Comparison of ENCODE assay signal across 22 cellular contexts in genomic region chr11:124841765-124842700, GRCh38. TPM values are rescaled to one million over a fixed set of nuclear protein-coding genes. Genes with fewer than 3 reads are reported as not detected.
A peak's percentile ranks its signal among the peaks of the same experiment; 100 is the strongest.
DNase-seq lines count a peak whose midpoint lies in the region; ATAC-seq and TF ChIP-seq lines count a peak whose summit lies in the region.
"Had no signal": no experiment of that assay in that cellular context is flagged by ENCODE, and none has a peak within 500 bp of the region (broad histone marks: within the 10 kb centered on the region; RNA-seq: fewer than 3 reads in every experiment).

No MANE protein-coding gene starts in this region.

- H3K27ac ChIP-seq in mesendoderm (ENCODE audit: low read depth, low read length) (no peak overlapping the region), upper lobe of right lung (no peak overlapping the region), gastrocnemius medialis (no peak overlapping the region)
- H3K27ac ChIP-seq: A549; BLaER1 treated with 17β-estradiol and CSF1 and Interleukin-3, amounts not matched to agents 10 nM and 100 nM; esophagus muscularis mucosa; skin epidermis had no signal

- peak overlapping the region; percentile 20 to 82 (median 67) for H3K4me3 Mint-ChIP-seq in brain
- H3K4me3 Mint-ChIP-seq: activated CD4-positive, alpha-beta T cell treated with anti-CD3 and anti-CD28 coated beads, Interleukin-2, amount 10 ng/mL, durations not matched to agents 7 days and 5 days; immature natural killer cell had no signal

- H3K56ac ChIP-seq in mesendoderm (ENCODE audit: low read length): no peak overlapping the region

- H2BK15ac ChIP-seq in mesendoderm (replicated peaks; ENCODE audit: low read depth): no peak overlapping the region

- H3K27me3 Mint-ChIP-seq in brain: peaks cover 87% of the 10 kb centered on the region

- no peaks in the 10 kb centered on the region for H3K9me3 ChIP-seq in upper lobe of right lung
- H3K9me3 ChIP-seq in gastrocnemius medialis: no peaks in the 10 kb centered on the region
- H3K9me3 ChIP-seq: A549, esophagus muscularis mucosa had no signal

- no peaks in the 10 kb centered on the region for H3K79me1 ChIP-seq in mesendoderm (ENCODE audit: low read length)

- WGBS in mesendoderm (ENCODE audit: extremely low coverage, insufficient coverage, low lambda C conversion rate): no CpG with 5 or more reads among the region's 8 CpGs

- no peak overlapping the region for H2BK5ac ChIP-seq in mesendoderm (ENCODE audit: low read length)

- no peak for TF ChIP-seq POLR2A in gastrocnemius medialis (IDR thresholded peaks at IDR 0.05)

- no peaks in the 10 kb centered on the region for H3K36me3 ChIP-seq in mesendoderm (ENCODE audit: control insufficient read depth, insufficient read depth, low read length)
- no peaks in the 10 kb centered on the region for H3K36me3 ChIP-seq in upper lobe of right lung
- no peaks in the 10 kb centered on the region for H3K36me3 ChIP-seq in gastrocnemius medialis
- H3K36me3 ChIP-seq: BLaER1 treated with 17β-estradiol and CSF1 and Interleukin-3, amounts not matched to agents 10 nM and 100 nM; esophagus muscularis mucosa had no signal

- no peak overlapping the region for H3K9ac ChIP-seq in mesendoderm (ENCODE audit: low read length)
- H3K9ac ChIP-seq: BLaER1 treated with 17β-estradiol and CSF1 and Interleukin-3, amounts not matched to agents 10 nM and 100 nM had no signal

- no peaks in the 10 kb centered on the region for H3K79me2 ChIP-seq in mesendoderm (ENCODE audit: control insufficient read depth, insufficient read depth, low read length)

- in situ Hi-C loops in gastrocnemius medialis (cut with MboI; ENCODE audit: low sequenced_read_pairs in 4 of 4): no loop called here

- no peak overlapping the region for H2BK120ac ChIP-seq in mesendoderm (ENCODE audit: low read depth, low read length)

- H3K4me3 ChIP-seq in mesendoderm (ENCODE audit: low read length) (no peak overlapping the region), upper lobe of right lung (no peak overlapping the region), gastrocnemius medialis (peak overlapping the region in 1 of 4 donors; percentile 28)
- H3K4me3 ChIP-seq: A549, skin epidermis had no signal

- H2AK5ac ChIP-seq in mesendoderm (ENCODE audit: low read length): no peak overlapping the region

- peaks cover 0 to 5% (median 2%) of the 10 kb centered on the region in 5 experiments for H3K9me3 Mint-ChIP-seq in brain
- H3K9me3 Mint-ChIP-seq: activated CD4-positive, alpha-beta T cell treated with anti-CD3 and anti-CD28 coated beads, Interleukin-2, amount 10 ng/mL, durations not matched to agents 7 days and 5 days had no signal

- ATAC-seq in upper lobe of right lung: peak; percentile 51
- no peak for ATAC-seq in gastrocnemius medialis
- no peak for ATAC-seq in GM19452 (IDR thresholded peaks at IDR 0.05; ENCODE audit: unreplicated experiment)
- ATAC-seq: HepG2 had no signal

- no peaks in the 10 kb centered on the region for H3K36me3 Mint-ChIP-seq in brain
- H3K36me3 Mint-ChIP-seq: immature natural killer cell had no signal

- intact Hi-C loops in upper lobe of right lung (cut with DNase I): no loop called here
- intact Hi-C loops in gastrocnemius medialis (cut with DNase I; ENCODE audit: low total_unique reads): no loop called here

- H3K4me1 Mint-ChIP-seq in brain: peaks cover 87% of the 10 kb centered on the region

- no peak overlapping the region for H4K8ac ChIP-seq in mesendoderm (ENCODE audit: low read depth, low read length)

- H3K27ac Mint-ChIP-seq in brain: peak overlapping the region; percentile 5 to 82 (median 29)
- H3K27ac Mint-ChIP-seq: activated CD4-positive, alpha-beta T cell treated with anti-CD3 and anti-CD28 coated beads, Interleukin-2, amount 10 ng/mL, durations not matched to agents 7 days and 5 days; immature natural killer cell had no signal

- H3K18ac ChIP-seq in mesendoderm (ENCODE audit: low read length): no peak overlapping the region

- H3K27me3 ChIP-seq in mesendoderm (ENCODE audit: insufficient read depth, low read length, poor library complexity): peaks cover 80% of the 10 kb centered on the region
- H3K27me3 ChIP-seq in upper lobe of right lung: peaks cover 93% of the 10 kb centered on the region
- peaks cover 86 to 91% (median 89%) of the 10 kb centered on the region in 3 donors for H3K27me3 ChIP-seq in gastrocnemius medialis

- H3K4me1 ChIP-seq in mesendoderm (ENCODE audit: control insufficient read depth, low read depth, low read length): peaks cover 5% of the 10 kb centered on the region
- peaks cover 29% of the 10 kb centered on the region for H3K4me1 ChIP-seq in upper lobe of right lung
- H3K4me1 ChIP-seq in gastrocnemius medialis: peaks cover 9 to 16% of the 10 kb centered on the region in 2 donors

- H4K5ac ChIP-seq in mesendoderm (ENCODE audit: low read length): no peak overlapping the region

- H3K4me2 ChIP-seq in mesendoderm (ENCODE audit: low read length): no peak overlapping the region
- H3K4me2 ChIP-seq: BLaER1 treated with 17β-estradiol and CSF1 and Interleukin-3, amounts not matched to agents 10 nM and 100 nM had no signal

- TF ChIP-seq CTCF in brain (conservative IDR thresholded peaks at IDR 0.05): no peak
- no peak for TF ChIP-seq CTCF in upper lobe of right lung (IDR thresholded peaks at IDR 0.05)
- TF ChIP-seq CTCF in gastrocnemius medialis (IDR thresholded peaks at IDR 0.05 in 4 of 5, conservative IDR thresholded peaks at IDR 0.05 in 1 of 5): no peak

- H3K4ac ChIP-seq in mesendoderm (ENCODE audit: low read depth, low read length): no peak overlapping the region

- no peak overlapping the region for H3K23ac ChIP-seq in mesendoderm (ENCODE audit: low read length)

- DNase-seq in NCI-H2171 treated with DMSO at 0.1 percent for 48 hours (lab: John Stamatoyannopoulos, UW): peak; percentile 56
- no peak for DNase-seq in NCI-H2171 (lab: John Stamatoyannopoulos, UW)
- peak; percentile 36 for DNase-seq in mesendoderm
- DNase-seq in upper lobe of right lung: no peak
- no peak for DNase-seq in T-helper 1 cell
- no peak for DNase-seq in gastrocnemius medialis
- DNase-seq: activated CD4-positive, alpha-beta T cell treated with anti-CD3 and anti-CD28 coated beads, Interleukin-2, amount 10 ng/mL, durations not matched to agents 7 days and 5 days; activated gamma-delta T cell treated with Interleukin-2 at 50 U/mL for 16 hours; amniotic stem cell; central memory CD4-positive, alpha-beta T cell; effector CD4-positive, alpha-beta T cell; immature natural killer cell; NCI-H510A; SHP77; stimulated activated CD4-positive, alpha-beta T cell treated with anti-CD3 and anti-CD28 coated beads, Interleukin-4, amount 100 ng/mL, for 1 hour had no signal

RNA-seq across cellular contexts. Expression of gene ROBO3, which starts 23.2 kb away (rescaled TPM):
- 7.5 TPM for polyA plus RNA-seq in brain (ENCODE audit: insufficient read depth, low read depth, low replicate concordance)
- polyA plus RNA-seq in mesendoderm (2013, experiment 1 of 2): 7.8 TPM
- 7.7 TPM for polyA plus RNA-seq in mesendoderm (2013, experiment 2 of 2)
- total RNA-seq in upper lobe of right lung: 12.6 TPM
- 1 to 10 TPM in 2 of 4 donors, under 1 TPM in 2; 0.35 to 3.7 (median 1.3) TPM for total RNA-seq in gastrocnemius medialis

RNA-seq across cellular contexts. Expression of gene MSANTD2, which starts 41.8 kb away (rescaled TPM):
- 4.5 TPM for polyA plus RNA-seq in brain (ENCODE audit: insufficient read depth, low read depth, low replicate concordance)
- 10.6 TPM for polyA plus RNA-seq in mesendoderm (2013, experiment 1 of 2)
- 10.4 TPM for polyA plus RNA-seq in mesendoderm (2013, experiment 2 of 2)
- total RNA-seq in upper lobe of right lung (13.3 TPM), gastrocnemius medialis (1 to 10 TPM; 3.3 to 5.1 (median 3.8) TPM)

RNA-seq across cellular contexts. Expression of gene ROBO4, which starts 55.6 kb away (rescaled TPM):
- polyA plus RNA-seq in brain (ENCODE audit: insufficient read depth, low read depth, low replicate concordance): 7.4 TPM
- not detected for polyA plus RNA-seq in mesendoderm (2013, experiment 1 of 2)
- not detected for polyA plus RNA-seq in mesendoderm (2013, experiment 2 of 2)
- total RNA-seq in upper lobe of right lung: 75.0 TPM
- total RNA-seq in gastrocnemius medialis: 10 to 100 TPM in 3 of 4 donors, 1 to 10 TPM in 1; 7.6 to 18.7 (median 14.7) TPM
- total RNA-seq: activated CD4-positive, alpha-beta T cell treated with anti-CD3 and anti-CD28 coated beads, Interleukin-2, amount 10 ng/mL, durations not matched to agents 7 days and 5 days had no signal
- polyA plus RNA-seq: A549, immature natural killer cell had no signal

Comparison
In these comparisons a context has a peak if more than half of its experiments do, and no peak if none do; other contexts are left out.
1. DNase-seq: peak in NCI-H2171 treated with DMSO at 0.1 percent for 48 hours (single experiment) and mesendoderm (single experiment); none in NCI-H2171 (single experiment), upper lobe of right lung (single experiment), T-helper 1 cell (0 of 5) and gastrocnemius medialis (0 of 2).